ENCODE assay signal across 34 cellular contexts in the genomic region with DNA sequence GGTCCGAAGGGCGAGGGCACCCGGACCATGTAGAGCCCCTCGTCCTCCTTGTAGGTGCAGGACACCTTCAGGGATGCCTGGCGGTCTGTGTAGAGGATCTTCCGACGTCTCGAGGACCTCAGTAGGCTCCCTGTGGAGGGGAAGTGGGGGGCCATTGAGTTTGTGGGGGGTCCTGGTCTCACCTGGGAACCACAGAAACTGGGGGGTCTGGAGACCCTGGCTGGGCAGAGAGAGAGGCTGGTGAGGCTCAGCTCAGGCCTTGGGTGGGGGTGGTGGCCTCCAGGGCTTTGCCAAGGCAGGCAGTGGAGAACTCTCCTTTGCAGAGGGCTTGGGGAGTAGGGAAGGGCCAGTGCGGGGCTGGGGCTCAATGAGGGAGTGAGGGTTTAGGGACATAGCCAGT. TPM values are rescaled to one million over a fixed set of nuclear protein-coding genes. Genes with fewer than 3 reads are reported as not detected.
"Had no signal": no experiment of that assay in that cellular context is flagged by ENCODE, and none has a peak within 500 bp of the region (broad histone marks: within the 10 kb centered on the region; RNA-seq: fewer than 3 reads in every experiment).

No MANE protein-coding gene starts in this region.

- H3K4me3 ChIP-seq: adrenal gland, body of pancreas, esophagus muscularis mucosa, gastroesophageal sphincter had no signal

- H3K4me3 Mint-ChIP-seq: activated B cell treated with CpG ODN at 0.5 μM for 24 hours; activated CD8-positive, alpha-beta T cell treated with anti-CD3 and anti-CD28 coated beads for 36 hours; activated naive CD4-positive, alpha-beta T cell treated with anti-CD3 and anti-CD28 coated beads for 36 hours; activated naive CD4-positive, alpha-beta T cell treated with anti-CD3 and anti-CD28 coated beads, Interleukin-2, amount 50 U/mL, for 24 hours; activated naive CD8-positive, alpha-beta T cell treated with anti-CD3 and anti-CD28 coated beads for 36 hours; activated naive CD8-positive, alpha-beta T cell treated with anti-CD3 and anti-CD28 coated beads, Interleukin-2, amount 50 U/mL, for 24 hours; activated T-cell treated with anti-CD3 and anti-CD28 coated beads, Interleukin-2, amount 50 U/mL, for 4 hours; activated T-helper 17 cell treated with anti-CD3 and anti-CD28 coated beads, Interleukin-2, amount 50 U/mL, for 72 hours; effector memory CD8-positive, alpha-beta T cell; T-helper 17 cell; T-helper 2 cell treated with Interferon-gamma antibody and Interleukin-4, amounts not matched to agents 5 μg/mL and 100 μg/mL, for 36 hours had no signal

- H3K4me1 ChIP-seq: adrenal gland, foreskin keratinocyte, gastroesophageal sphincter had no signal

- ATAC-seq: activated CD4-positive, CD25-positive, alpha-beta regulatory T cell treated with anti-CD3 and anti-CD28 coated beads, Interleukin-2, amount 50 U/mL, for 24 hours; activated CD8-positive, alpha-beta T cell treated with anti-CD3 and anti-CD28 coated beads for 36 hours; activated naive CD8-positive, alpha-beta T cell treated with anti-CD3 and anti-CD28 coated beads, Interleukin-2, amount 50 U/mL, for 24 hours; activated T-cell treated with anti-CD3 and anti-CD28 coated beads, Interleukin-2, amount 50 U/mL, for 4 hours; activated T-helper 17 cell treated with anti-CD3 and anti-CD28 coated beads, Interleukin-2, amount 50 U/mL, for 72 hours; body of pancreas; effector memory CD8-positive, alpha-beta T cell; foreskin keratinocyte; gastroesophageal sphincter; T-helper 17 cell had no signal

- H3K36me3 ChIP-seq: adrenal gland, gastroesophageal sphincter, WERI-Rb-1 had no signal

- H3K27me3 ChIP-seq: adrenal gland, body of pancreas, gastroesophageal sphincter had no signal

- H3K27me3 Mint-ChIP-seq: activated CD8-positive, alpha-beta T cell treated with anti-CD3 and anti-CD28 coated beads for 36 hours; activated naive CD4-positive, alpha-beta T cell treated with anti-CD3 and anti-CD28 coated beads, Interleukin-2, amount 50 U/mL, for 24 hours; activated naive CD8-positive, alpha-beta T cell treated with anti-CD3 and anti-CD28 coated beads for 36 hours had no signal

- H3K9me3 ChIP-seq: adrenal gland, body of pancreas, esophagus muscularis mucosa, gastroesophageal sphincter had no signal

- H3K27ac Mint-ChIP-seq: activated B cell treated with CpG ODN at 0.5 μM for 24 hours; activated CD8-positive, alpha-beta T cell treated with anti-CD3 and anti-CD28 coated beads for 36 hours; activated naive CD4-positive, alpha-beta T cell treated with anti-CD3 and anti-CD28 coated beads for 36 hours; activated naive CD4-positive, alpha-beta T cell treated with anti-CD3 and anti-CD28 coated beads, Interleukin-2, amount 50 U/mL, for 24 hours; activated naive CD8-positive, alpha-beta T cell treated with anti-CD3 and anti-CD28 coated beads for 36 hours; activated naive CD8-positive, alpha-beta T cell treated with anti-CD3 and anti-CD28 coated beads, Interleukin-2, amount 50 U/mL, for 24 hours; activated T-helper 17 cell treated with anti-CD3 and anti-CD28 coated beads, Interleukin-2, amount 50 U/mL, for 72 hours; T-helper 17 cell; T-helper 2 cell treated with Interferon-gamma antibody and Interleukin-4, amounts not matched to agents 5 μg/mL and 100 μg/mL, for 36 hours had no signal

- H3K27ac ChIP-seq: adrenal gland, body of pancreas, esophagus muscularis mucosa, foreskin keratinocyte, gastroesophageal sphincter, WERI-Rb-1 had no signal

- DNase-seq: activated B cell treated with CpG ODN at 0.5 μM for 24 hours; activated CD4-positive, alpha-beta T cell treated with anti-CD3 and anti-CD28 coated beads for 48 hours; activated CD4-positive, alpha-beta T cell treated with anti-CD3 and anti-CD28 coated beads, Interleukin-2, amount 50 U/mL, for 1 hour; activated CD4-positive, alpha-beta T cell treated with anti-CD3 and anti-CD28 coated beads, Interleukin-2, amount 50 U/mL, for 48 hours; activated CD8-positive, alpha-beta memory T cell treated with anti-CD3 and anti-CD28 coated beads for 24 hours; activated CD8-positive, alpha-beta T cell treated with anti-CD3 and anti-CD28 coated beads for 36 hours; activated effector memory CD4-positive, alpha-beta T cell treated with anti-CD3 and anti-CD28 coated beads, Interleukin-2, amount 50 U/mL, for 16 hours; activated naive CD4-positive, alpha-beta T cell treated with anti-CD3 and anti-CD28 coated beads for 36 hours; activated naive CD8-positive, alpha-beta T cell treated with anti-CD3 and anti-CD28 coated beads for 36 hours; activated naive CD8-positive, alpha-beta T cell treated with anti-CD3 and anti-CD28 coated beads, Interleukin-2, amount 50 U/mL, for 24 hours; activated T-cell treated with anti-CD3 and anti-CD28 coated beads, Interleukin-2, amount 50 U/mL, for 4 hours; adrenal gland; amygdala; aorta; body of pancreas; caudate nucleus; cortex of kidney; dermis blood vessel endothelial cell; effector CD4-positive, alpha-beta T cell; effector memory CD8-positive, alpha-beta T cell; erythroblast; foreskin keratinocyte; T-helper 1 cell; T-helper 17 cell; T1000; WERI-Rb-1 had no signal

- H3K4me1 Mint-ChIP-seq: activated B cell treated with CpG ODN at 0.5 μM for 24 hours; activated naive CD4-positive, alpha-beta T cell treated with anti-CD3 and anti-CD28 coated beads, Interleukin-2, amount 50 U/mL, for 24 hours; activated naive CD8-positive, alpha-beta T cell treated with anti-CD3 and anti-CD28 coated beads for 36 hours; activated T-helper 17 cell treated with anti-CD3 and anti-CD28 coated beads, Interleukin-2, amount 50 U/mL, for 72 hours; T-helper 17 cell had no signal

- H3K36me3 Mint-ChIP-seq: activated naive CD4-positive, alpha-beta T cell treated with anti-CD3 and anti-CD28 coated beads, Interleukin-2, amount 50 U/mL, for 24 hours; activated naive CD8-positive, alpha-beta T cell treated with anti-CD3 and anti-CD28 coated beads for 36 hours had no signal

- H3K9me3 Mint-ChIP-seq: activated B cell treated with CpG ODN at 0.5 μM for 24 hours; activated CD8-positive, alpha-beta T cell treated with anti-CD3 and anti-CD28 coated beads for 36 hours; activated naive CD4-positive, alpha-beta T cell treated with anti-CD3 and anti-CD28 coated beads for 36 hours; activated naive CD4-positive, alpha-beta T cell treated with anti-CD3 and anti-CD28 coated beads, Interleukin-2, amount 50 U/mL, for 24 hours; activated naive CD8-positive, alpha-beta T cell treated with anti-CD3 and anti-CD28 coated beads for 36 hours; activated naive CD8-positive, alpha-beta T cell treated with anti-CD3 and anti-CD28 coated beads, Interleukin-2, amount 50 U/mL, for 24 hours; activated T-cell treated with anti-CD3 and anti-CD28 coated beads, Interleukin-2, amount 50 U/mL, for 4 hours; activated T-helper 17 cell treated with anti-CD3 and anti-CD28 coated beads, Interleukin-2, amount 50 U/mL, for 72 hours; effector memory CD8-positive, alpha-beta T cell; T-helper 2 cell treated with Interferon-gamma antibody and Interleukin-4, amounts not matched to agents 5 μg/mL and 100 μg/mL, for 36 hours had no signal

RNA-seq across cellular contexts. Expression of a gene that starts 19.0 kb away (rescaled TPM):
- total RNA-seq: activated B cell treated with CpG ODN at 0.5 μM for 24 hours; activated CD8-positive, alpha-beta T cell treated with anti-CD3 and anti-CD28 coated beads for 36 hours; activated naive CD4-positive, alpha-beta T cell treated with anti-CD3 and anti-CD28 coated beads for 36 hours; activated naive CD8-positive, alpha-beta T cell treated with anti-CD3 and anti-CD28 coated beads for 36 hours; activated T-cell treated with anti-CD3 and anti-CD28 coated beads, Interleukin-2, amount 50 U/mL, for 4 hours; activated T-helper 17 cell treated with anti-CD3 and anti-CD28 coated beads, Interleukin-2, amount 50 U/mL, for 72 hours; dermis blood vessel endothelial cell; T-helper 17 cell had no signal

RNA-seq across cellular contexts. Expression of a gene that starts 50.0 kb away (rescaled TPM):
- total RNA-seq: activated CD8-positive, alpha-beta T cell treated with anti-CD3 and anti-CD28 coated beads for 36 hours; activated naive CD4-positive, alpha-beta T cell treated with anti-CD3 and anti-CD28 coated beads for 36 hours; activated naive CD8-positive, alpha-beta T cell treated with anti-CD3 and anti-CD28 coated beads for 36 hours; activated T-helper 17 cell treated with anti-CD3 and anti-CD28 coated beads, Interleukin-2, amount 50 U/mL, for 72 hours; chondrocyte; dermis blood vessel endothelial cell; glomerular endothelial cell; T-helper 17 cell had no signal
